In genomic region chr6:35920793-35921732, GRCh38 we compare ENCODE assay signal across 8 cellular contexts. TPM values are rescaled to one million over a fixed set of nuclear protein-coding genes. Genes with fewer than 3 reads are reported as not detected.
DNase-seq lines count a peak whose midpoint lies in the region; ATAC-seq, FAIRE-seq and TF ChIP-seq lines count a peak whose summit lies in the region.

Gene SRPK1 (minus strand): TSS chr6:35921098. CDS start chr6:35921056, 42 bp downstream.

- H3K4me2 ChIP-seq in astrocyte (ENCODE audit: low read length): peak within 1 kb of the TSS; percentile 92

- H3K4me3 Mint-ChIP-seq in astrocyte (ENCODE audit: unreplicated experiment): peak within 1 kb of the TSS; percentile 99

- H3K4me1 Mint-ChIP-seq in astrocyte (ENCODE audit: low read depth, unreplicated experiment): peaks cover 14% of the 10 kb centered on the region

- H3K9ac ChIP-seq in astrocyte (ENCODE audit: low read length): peak within 1 kb of the TSS; percentile 91

- H4K20me1 ChIP-seq in astrocyte (ENCODE audit: insufficient read depth, low read length): peaks cover 20% of the 10 kb centered on the region

- peaks cover 47% of the 10 kb centered on the region for H3K79me2 ChIP-seq in astrocyte (ENCODE audit: insufficient read depth, low read length)

- H2AFZ ChIP-seq in astrocyte (ENCODE audit: low read depth, low read length): peak within 1 kb of the TSS; percentile 76

- DNase-seq in NCI-H187 (lab: John Stamatoyannopoulos, UW) (peak; percentile 77 to 78), T-helper 22 cell (ENCODE audit: low read depth) (peak; percentile 70), astrocyte (ENCODE audit: low read depth) (peak; percentile 56), hepatic stellate cell (ENCODE audit: low spot score) (peak; percentile 93), renal cortical epithelial cell (ENCODE audit: low read depth) (peak; percentile 61), vagina (ENCODE audit: extremely low spot score in 2 of 2) (no peak)

- no peaks in the 10 kb centered on the region for H3K36me3 ChIP-seq in astrocyte (ENCODE audit: insufficient read depth, low read length)
- no peaks in the 10 kb centered on the region for H3K36me3 ChIP-seq in vagina

- TF ChIP-seq CTCF in astrocyte (IDR thresholded peaks at IDR 0.05; ENCODE audit: insufficient read depth, low read depth, low read length): no peak
- TF ChIP-seq CTCF in vagina (IDR thresholded peaks at IDR 0.05): no peak

- FAIRE-seq in astrocyte (lab: Jason Lieb, UNC): no peak

- no peaks in the 10 kb centered on the region for H3K9me3 ChIP-seq in astrocyte (ENCODE audit: insufficient read depth, low read depth, low read length)
- no peaks in the 10 kb centered on the region for H3K9me3 ChIP-seq in vagina

- peaks cover 10% of the 10 kb centered on the region for H3K4me1 ChIP-seq in astrocyte (ENCODE audit: insufficient read depth, low read length)
- H3K4me1 ChIP-seq in vagina: peaks cover 34% of the 10 kb centered on the region

- H3K9me3 Mint-ChIP-seq in astrocyte (ENCODE audit: unreplicated experiment): no peaks in the 10 kb centered on the region

- no peaks in the 10 kb centered on the region for H3K36me3 Mint-ChIP-seq in astrocyte (ENCODE audit: low read depth, unreplicated experiment)

- ATAC-seq in GM18502 (IDR thresholded peaks at IDR 0.05; ENCODE audit: poor library complexity, unreplicated experiment) (peak; percentile 84), HG02885 (IDR thresholded peaks at IDR 0.05; ENCODE audit: poor library complexity, unreplicated experiment) (peak; percentile 84)

- H3K4me3 ChIP-seq in astrocyte (ENCODE audit: insufficient read depth, low read depth, low read length) (peak within 1 kb of the TSS; percentile 71), vagina (peak within 1 kb of the TSS; percentile 86 to 90)

- peak within 1 kb of the TSS; percentile 94 for H3K27ac Mint-ChIP-seq in astrocyte (ENCODE audit: unreplicated experiment)

- H3K27me3 ChIP-seq in astrocyte (ENCODE audit: insufficient read depth, low read length) (no peaks in the 10 kb centered on the region), vagina (no peaks in the 10 kb centered on the region)

- intact Hi-C loops in vagina (cut with DNase I): no loop called here

- TF ChIP-seq POLR2A in vagina (IDR thresholded peaks at IDR 0.05): peak in 1 of 2 donors; percentile 57

- H3K27me3 Mint-ChIP-seq in astrocyte (ENCODE audit: low read depth, unreplicated experiment): peaks cover 2% of the 10 kb centered on the region

- peak within 1 kb of the TSS; percentile 70 for H3K27ac ChIP-seq in astrocyte (ENCODE audit: low read depth, low read length)
- H3K27ac ChIP-seq in vagina: peak within 1 kb of the TSS; percentile 86

RNA-seq across cellular contexts. Expression of gene SRPK1, which starts in this region (rescaled TPM):
- 52.2 and 58.6 TPM in 2 replicates for total RNA-seq in astrocyte
- total RNA-seq in renal cortical epithelial cell: 104 and 134 TPM in 2 replicates
- total RNA-seq in vagina: 59.2 TPM

Comparison
In these comparisons a context has a peak if more than half of its experiments do, and no peak if none do; other contexts are left out.
1. DNase-seq: peak in NCI-H187 (2 of 2), T-helper 22 cell (single experiment), astrocyte (single experiment), hepatic stellate cell (single experiment) and renal cortical epithelial cell (single experiment); none in vagina (0 of 2).